10 cellular contexts compared by ENCODE assay signal in genomic region chr10:23362069-23362830, GRCh38. TPM values are rescaled to one million over a fixed set of nuclear protein-coding genes. Genes with fewer than 3 reads are reported as not detected.
DNase-seq lines count a peak whose midpoint lies in the region; ATAC-seq and TF ChIP-seq lines count a peak whose summit lies in the region.
"Had no signal": no experiment of that assay in that cellular context is flagged by ENCODE, and none has a peak within 500 bp of the region (broad histone marks: within the 10 kb centered on the region; RNA-seq: fewer than 3 reads in every experiment).

No MANE protein-coding gene starts in this region.

- H3K9me3 ChIP-seq in BLaER1 (0 out of 2 replicates have a peak, but pooled peaks cover 6% of the 10 kb centered on the region), esophagus muscularis mucosa (no peaks in the 10 kb centered on the region)

- no peak for TF ChIP-seq CTCF in esophagus muscularis mucosa (IDR thresholded peaks at IDR 0.05)

- H3K36me3 ChIP-seq in BLaER1 (no peaks in the 10 kb centered on the region), esophagus muscularis mucosa (no peaks in the 10 kb centered on the region)

- no peak for TF ChIP-seq EP300 in esophagus muscularis mucosa (IDR thresholded peaks at IDR 0.05)

- H3K27ac ChIP-seq in BLaER1: no peak overlapping the region
- no peak overlapping the region for H3K27ac ChIP-seq in esophagus muscularis mucosa (replicated peaks in 1 of 4)

- H3K9ac ChIP-seq in BLaER1: no peak overlapping the region

- H3K27me3 ChIP-seq in BLaER1 (no peaks in the 10 kb centered on the region), esophagus muscularis mucosa (no peaks in the 10 kb centered on the region)

- H3K4me3 ChIP-seq in BLaER1: no peak overlapping the region
- no peak overlapping the region for H3K4me3 ChIP-seq in esophagus muscularis mucosa

- DNase-seq in cerebellum (ENCODE audit: low spot score) (no peak), glomerular visceral epithelial cell (ENCODE audit: extremely low spot score) (no peak), retina (no peak), esophagus muscularis mucosa (ENCODE audit: extremely low spot score) (no peak)
- DNase-seq: midbrain had no signal

- 80% methylated on average over 1 of the region's 1 CpG for WGBS in esophagus muscularis mucosa

- H3K4me1 ChIP-seq in BLaER1 (peaks cover 32% of the 10 kb centered on the region), esophagus muscularis mucosa (no peaks in the 10 kb centered on the region)

- ATAC-seq in GM18861 (IDR thresholded peaks at IDR 0.05; ENCODE audit: unreplicated experiment): peak; percentile 47
- ATAC-seq in GM21786 (IDR thresholded peaks at IDR 0.05; ENCODE audit: unreplicated experiment): peak; percentile 68
- ATAC-seq in HG03378 (IDR thresholded peaks at IDR 0.05; ENCODE audit: unreplicated experiment): peak; percentile 50
- ATAC-seq: sciatic nerve had no signal

- intact Hi-C loops in esophagus muscularis mucosa (cut with DNase I): no loop called here

- no peaks in the 10 kb centered on the region for H4K20me1 ChIP-seq in BLaER1

- H3K4me2 ChIP-seq in BLaER1: peak overlapping the region; percentile 42

- no peak for TF ChIP-seq POLR2A in esophagus muscularis mucosa (IDR thresholded peaks at IDR 0.05; ENCODE audit: low read depth)

RNA-seq across cellular contexts. Expression of gene C10orf67, which starts 17.7 kb away (rescaled TPM):
- total RNA-seq in cerebellum (0.54 TPM), esophagus muscularis mucosa (not detected)
